ENCODE assay signal across 17 cellular contexts in the genomic region with DNA sequence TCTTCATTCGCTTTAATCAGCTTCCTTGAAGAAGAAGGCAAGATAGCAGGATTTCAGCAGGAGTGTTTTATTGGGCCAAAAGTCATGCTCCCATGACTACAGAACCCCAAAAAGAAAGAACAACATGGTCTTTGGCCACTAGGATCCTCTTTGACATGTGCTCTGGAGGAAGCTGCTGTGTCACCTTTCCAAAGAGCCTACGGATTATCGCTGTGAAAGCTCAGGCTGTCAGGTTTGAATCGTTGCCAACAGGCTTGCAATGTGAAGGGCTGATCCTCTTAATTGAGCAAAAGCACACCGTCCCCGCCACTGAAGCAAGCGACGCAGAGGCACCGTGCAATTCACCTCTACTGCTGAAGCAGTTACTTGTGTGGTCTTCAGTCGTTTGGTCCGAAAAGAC. TPM values are rescaled to one million over a fixed set of nuclear protein-coding genes. Genes with fewer than 3 reads are reported as not detected.
DNase-seq lines count a peak whose midpoint lies in the region; ATAC-seq and TF ChIP-seq lines count a peak whose summit lies in the region.
"Had no signal": no experiment of that assay in that cellular context is flagged by ENCODE, and none has a peak within 500 bp of the region (broad histone marks: within the 10 kb centered on the region; RNA-seq: fewer than 3 reads in every experiment).

No MANE protein-coding gene starts in this region.

- H3K9me3 Mint-ChIP-seq in stimulated activated naive B cell treated with anti-CD40 and anti-IgM and Interleukin-4, amounts not matched to agents 10 μg/mL and 1 μg/mL and 100 μg/mL, for 72 hours = peaks cover 6 to 12% of the 10 kb centered on the region in 2 donors
- H3K9me3 Mint-ChIP-seq: endodermal cell had no signal

- peaks cover 40 to 56% of the 10 kb centered on the region in 2 donors for H3K36me3 Mint-ChIP-seq in stimulated activated naive B cell treated with anti-CD40 and anti-IgM and Interleukin-4, amounts not matched to agents 10 μg/mL and 1 μg/mL and 100 μg/mL, for 72 hours

- no peak overlapping the region for H3K4me3 ChIP-seq in gastrocnemius medialis
- H3K4me3 ChIP-seq: cardiac muscle cell had no signal

- no peak overlapping the region for H3K4me3 Mint-ChIP-seq in stimulated activated naive B cell treated with anti-CD40 and anti-IgM and Interleukin-4, amounts not matched to agents 10 μg/mL and 1 μg/mL and 100 μg/mL, for 72 hours
- H3K4me3 Mint-ChIP-seq: endodermal cell; T-helper 1 cell treated with Interleukin-12 subunit alpha and Interleukin-12 subunit beta and Interleukin-4 antibody, amounts not matched to agents 30 μg/mL and 1 μg/mL, for 36 hours had no signal

- CTCF ChIA-PET in GM10248 (lab: Yijun Ruan, JAX) = interaction anchor here (0.9 to 1.0 kb wide), 2 partner anchors 8 to 11 kb away, joined by 3 read pairs; no protein-coding TSS in a partner anchor

- H3K36me3 ChIP-seq in gastrocnemius medialis = no peaks in the 10 kb centered on the region
- H3K36me3 ChIP-seq: cardiac muscle cell had no signal

- intact Hi-C loops in gastrocnemius medialis (cut with DNase I; ENCODE audit: low total_unique reads) = no loop called here

- ATAC-seq in gastrocnemius medialis (peak; percentile 53 to 79), GM18873 (IDR thresholded peaks at IDR 0.05; ENCODE audit: low FRiP score, unreplicated experiment) (no peak)
- ATAC-seq in stimulated activated naive B cell treated with anti-CD40 and anti-IgM and Interleukin-4, amounts not matched to agents 10 μg/mL and 1 μg/mL and 100 μg/mL, for 72 hours (replicated peaks) = no peak

- H3K27ac ChIP-seq in gastrocnemius medialis = no peak overlapping the region
- H3K27ac ChIP-seq: cardiac muscle cell, KMS-11, neutrophil had no signal

- no peaks in the 10 kb centered on the region for H3K27me3 ChIP-seq in gastrocnemius medialis
- H3K27me3 ChIP-seq: cardiac muscle cell, neutrophil had no signal

- POLR2A ChIA-PET in GM10248 (lab: Yijun Ruan, JAX) = no interaction called here

- in situ Hi-C loops in gastrocnemius medialis (cut with MboI; ENCODE audit: low sequenced_read_pairs in 4 of 4) = no loop called here

- peaks cover 16 to 17% of the 10 kb centered on the region in 2 donors for H3K4me1 ChIP-seq in gastrocnemius medialis

- no peak for TF ChIP-seq POLR2A in gastrocnemius medialis (IDR thresholded peaks at IDR 0.05)

- no peaks in the 10 kb centered on the region for H3K9me3 ChIP-seq in gastrocnemius medialis
- H3K9me3 ChIP-seq: neutrophil had no signal

- peaks cover 5 to 8% of the 10 kb centered on the region in 2 donors for H3K4me1 Mint-ChIP-seq in stimulated activated naive B cell treated with anti-CD40 and anti-IgM and Interleukin-4, amounts not matched to agents 10 μg/mL and 1 μg/mL and 100 μg/mL, for 72 hours

- DNase-seq in NCI-H446 (lab: John Stamatoyannopoulos, UW) (peak; percentile 31 to 62), NCI-H446 treated with DMSO at 0.1 percent for 48 hours (lab: John Stamatoyannopoulos, UW) (no peak), NCI-H2171 (lab: John Stamatoyannopoulos, UW) (peak; percentile 88), cerebellar cortex (ENCODE audit: low spot score) (peak; percentile 73), gastrocnemius medialis (peak; percentile 41 to 81), GM10248 (ENCODE audit: extremely low spot score) (no peak)
- DNase-seq in stimulated activated naive B cell treated with anti-CD40 and anti-IgM and Interleukin-4, amounts not matched to agents 10 μg/mL and 1 μg/mL and 100 μg/mL, for 72 hours = no peak
- DNase-seq: endodermal cell, foreskin fibroblast, mesendoderm, NCI-H226, small intestine had no signal

- no peaks in the 10 kb centered on the region for H3K27me3 Mint-ChIP-seq in stimulated activated naive B cell treated with anti-CD40 and anti-IgM and Interleukin-4, amounts not matched to agents 10 μg/mL and 1 μg/mL and 100 μg/mL, for 72 hours

- no peak for TF ChIP-seq CTCF in gastrocnemius medialis (IDR thresholded peaks at IDR 0.05 in 4 of 5, conservative IDR thresholded peaks at IDR 0.05 in 1 of 5)
- TF ChIP-seq CTCF in GM10248 (IDR thresholded peaks at IDR 0.05; ENCODE audit: control extremely low read depth, extremely low read depth, low read depth, missing control alignments) = no peak

- no peak overlapping the region for H3K27ac Mint-ChIP-seq in stimulated activated naive B cell treated with anti-CD40 and anti-IgM and Interleukin-4, amounts not matched to agents 10 μg/mL and 1 μg/mL and 100 μg/mL, for 72 hours
- H3K27ac Mint-ChIP-seq: endodermal cell; T-helper 1 cell treated with Interleukin-12 subunit alpha and Interleukin-12 subunit beta and Interleukin-4 antibody, amounts not matched to agents 30 μg/mL and 1 μg/mL, for 36 hours had no signal

RNA-seq across cellular contexts. Expression of gene MYLIP, which starts 29.0 kb away (rescaled TPM):
- total RNA-seq in gastrocnemius medialis = 10 to 100 TPM in 3 of 4 donors, 1 to 10 TPM in 1; 8.9 to 28.6 (median 18.3) TPM

Comparison
In these comparisons a context has a peak if more than half of its experiments do, and no peak if none do; other contexts are left out.
1. DNase-seq: peak in NCI-H446 (2 of 2), NCI-H2171 (single experiment), cerebellar cortex (single experiment) and gastrocnemius medialis (2 of 2); none in NCI-H446 treated with DMSO at 0.1 percent for 48 hours (single experiment), stimulated activated naive B cell treated with anti-CD40 and anti-IgM and Interleukin-4, amounts not matched to agents 10 μg/mL and 1 μg/mL and 100 μg/mL, for 72 hours (single experiment) and GM10248 (single experiment).
2. ATAC-seq: peak in gastrocnemius medialis (2 of 2); none in GM18873 (single experiment) and stimulated activated naive B cell treated with anti-CD40 and anti-IgM and Interleukin-4, amounts not matched to agents 10 μg/mL and 1 μg/mL and 100 μg/mL, for 72 hours (0 of 2).